1 cellular context compared by ENCODE assay signal in genomic region chr19:796692-797527, GRCh38.
A peak's percentile ranks its signal among the peaks of the same experiment; 100 is the strongest.
TF ChIP-seq lines count a peak whose summit lies in the region.

Gene PTBP1, plus strand, starts transcription at chr19:797452. Its CDS starts 46 bp downstream, at chr19:797498.

TF ChIP-seq in HepG2, 621 proteins besides CTCF, POLR2A, EP300 and RAD21 (continued from another document):
- TF ChIP-seq TCF12 (IDR thresholded peaks at IDR 0.05): no peak
- TF ChIP-seq TCF12 (CRISPR knock-in tag; IDR thresholded peaks at IDR 0.05): 0 out of 2 replicates have a peak, but pooled peaks have one; percentile 25
- no peak for TF ChIP-seq HHEX (CRISPR knock-in tag; IDR thresholded peaks at IDR 0.05)
- 0 out of 2 replicates have a peak, but pooled peaks have one; percentile 40 for TF ChIP-seq FIP1L1 (IDR thresholded peaks at IDR 0.05; ENCODE audit: borderline replicate concordance, insufficient read depth, low read depth, low read length)
- peak; percentile 73; the same call in 1 of the 2 replicates for TF ChIP-seq ZFP82 (CRISPR knock-in tag; IDR thresholded peaks at IDR 0.05; ENCODE audit: borderline replicate concordance)
- peak; percentile 95 for TF ChIP-seq KDM2A (CRISPR knock-in tag; IDR thresholded peaks at IDR 0.05; ENCODE audit: borderline replicate concordance, low read depth)
- TF ChIP-seq NFE2 (CRISPR knock-in tag; IDR thresholded peaks at IDR 0.05): no peak
- no peak for TF ChIP-seq JDP2 (CRISPR knock-in tag; IDR thresholded peaks at IDR 0.05; ENCODE audit: borderline replicate concordance)
- TF ChIP-seq ZBTB1 (CRISPR knock-in tag; IDR thresholded peaks at IDR 0.05; ENCODE audit: borderline replicate concordance): no peak
- no peak; the same call in 1 of the 2 replicates for TF ChIP-seq ZNF160 (CRISPR knock-in tag; IDR thresholded peaks at IDR 0.05)
- peak; percentile 86 for TF ChIP-seq ARID4A (CRISPR knock-in tag; IDR thresholded peaks at IDR 0.05; ENCODE audit: borderline replicate concordance)
- no peak for TF ChIP-seq LBX2 (CRISPR knock-in tag; IDR thresholded peaks at IDR 0.05; ENCODE audit: borderline replicate concordance)
- TF ChIP-seq ZNF788 (CRISPR knock-in tag; IDR thresholded peaks at IDR 0.05; ENCODE audit: borderline replicate concordance): peak; percentile 96; the same call in 1 of the 2 replicates
- no peak for TF ChIP-seq ZNF292 (CRISPR knock-in tag; IDR thresholded peaks at IDR 0.05; ENCODE audit: borderline replicate concordance, low read depth)
- no peak for TF ChIP-seq ZFP36L2 (CRISPR knock-in tag; IDR thresholded peaks at IDR 0.05)
- TF ChIP-seq ZNF276 (CRISPR knock-in tag; IDR thresholded peaks at IDR 0.05; ENCODE audit: low read depth): 0 out of 2 replicates have a peak, but pooled peaks have one; percentile 50
- TF ChIP-seq, protein P1, sequence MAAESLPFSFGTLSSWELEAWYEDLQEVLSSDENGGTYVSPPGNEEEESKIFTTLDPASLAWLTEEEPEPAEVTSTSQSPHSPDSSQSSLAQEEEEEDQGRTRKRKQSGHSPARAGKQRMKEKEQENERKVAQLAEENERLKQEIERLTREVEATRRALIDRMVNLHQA (CRISPR knock-in tag; IDR thresholded peaks at IDR 0.05): no peak
- TF ChIP-seq, protein P2, sequence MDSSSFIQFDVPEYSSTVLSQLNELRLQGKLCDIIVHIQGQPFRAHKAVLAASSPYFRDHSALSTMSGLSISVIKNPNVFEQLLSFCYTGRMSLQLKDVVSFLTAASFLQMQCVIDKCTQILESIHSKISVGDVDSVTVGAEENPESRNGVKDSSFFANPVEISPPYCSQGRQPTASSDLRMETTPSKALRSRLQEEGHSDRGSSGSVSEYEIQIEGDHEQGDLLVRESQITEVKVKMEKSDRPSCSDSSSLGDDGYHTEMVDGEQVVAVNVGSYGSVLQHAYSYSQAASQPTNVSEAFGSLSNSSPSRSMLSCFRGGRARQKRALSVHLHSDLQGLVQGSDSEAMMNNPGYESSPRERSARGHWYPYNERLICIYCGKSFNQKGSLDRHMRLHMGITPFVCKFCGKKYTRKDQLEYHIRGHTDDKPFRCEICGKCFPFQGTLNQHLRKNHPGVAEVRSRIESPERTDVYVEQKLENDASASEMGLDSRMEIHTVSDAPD (CRISPR knock-in tag; IDR thresholded peaks at IDR 0.05): 0 out of 2 replicates have a peak, but pooled peaks have one; percentile 78
- TF ChIP-seq, protein P3, sequence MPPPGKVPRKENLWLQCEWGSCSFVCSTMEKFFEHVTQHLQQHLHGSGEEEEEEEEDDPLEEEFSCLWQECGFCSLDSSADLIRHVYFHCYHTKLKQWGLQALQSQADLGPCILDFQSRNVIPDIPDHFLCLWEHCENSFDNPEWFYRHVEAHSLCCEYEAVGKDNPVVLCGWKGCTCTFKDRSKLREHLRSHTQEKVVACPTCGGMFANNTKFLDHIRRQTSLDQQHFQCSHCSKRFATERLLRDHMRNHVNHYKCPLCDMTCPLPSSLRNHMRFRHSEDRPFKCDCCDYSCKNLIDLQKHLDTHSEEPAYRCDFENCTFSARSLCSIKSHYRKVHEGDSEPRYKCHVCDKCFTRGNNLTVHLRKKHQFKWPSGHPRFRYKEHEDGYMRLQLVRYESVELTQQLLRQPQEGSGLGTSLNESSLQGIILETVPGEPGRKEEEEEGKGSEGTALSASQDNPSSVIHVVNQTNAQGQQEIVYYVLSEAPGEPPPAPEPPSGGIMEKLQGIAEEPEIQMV (CRISPR knock-in tag; IDR thresholded peaks at IDR 0.05; ENCODE audit: low read depth): no peak
- TF ChIP-seq, protein P4, sequence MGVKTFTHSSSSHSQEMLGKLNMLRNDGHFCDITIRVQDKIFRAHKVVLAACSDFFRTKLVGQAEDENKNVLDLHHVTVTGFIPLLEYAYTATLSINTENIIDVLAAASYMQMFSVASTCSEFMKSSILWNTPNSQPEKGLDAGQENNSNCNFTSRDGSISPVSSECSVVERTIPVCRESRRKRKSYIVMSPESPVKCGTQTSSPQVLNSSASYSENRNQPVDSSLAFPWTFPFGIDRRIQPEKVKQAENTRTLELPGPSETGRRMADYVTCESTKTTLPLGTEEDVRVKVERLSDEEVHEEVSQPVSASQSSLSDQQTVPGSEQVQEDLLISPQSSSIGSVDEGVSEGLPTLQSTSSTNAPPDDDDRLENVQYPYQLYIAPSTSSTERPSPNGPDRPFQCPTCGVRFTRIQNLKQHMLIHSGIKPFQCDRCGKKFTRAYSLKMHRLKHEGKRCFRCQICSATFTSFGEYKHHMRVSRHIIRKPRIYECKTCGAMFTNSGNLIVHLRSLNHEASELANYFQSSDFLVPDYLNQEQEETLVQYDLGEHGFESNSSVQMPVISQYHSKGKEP (CRISPR knock-in tag; IDR thresholded peaks at IDR 0.05): no peak
- no peak for TF ChIP-seq SIN3B (IDR thresholded peaks at IDR 0.05; ENCODE audit: low read length)
- no peak for TF ChIP-seq NFATC3 (CRISPR knock-in tag; IDR thresholded peaks at IDR 0.05)
- no peak for TF ChIP-seq XBP1 (CRISPR knock-in tag; IDR thresholded peaks at IDR 0.05)
- TF ChIP-seq ZNF772 (CRISPR knock-in tag; IDR thresholded peaks at IDR 0.05): peak; percentile 96
- no peak for TF ChIP-seq NCOA1 (CRISPR knock-in tag; IDR thresholded peaks at IDR 0.05)
- TF ChIP-seq, protein P5, sequence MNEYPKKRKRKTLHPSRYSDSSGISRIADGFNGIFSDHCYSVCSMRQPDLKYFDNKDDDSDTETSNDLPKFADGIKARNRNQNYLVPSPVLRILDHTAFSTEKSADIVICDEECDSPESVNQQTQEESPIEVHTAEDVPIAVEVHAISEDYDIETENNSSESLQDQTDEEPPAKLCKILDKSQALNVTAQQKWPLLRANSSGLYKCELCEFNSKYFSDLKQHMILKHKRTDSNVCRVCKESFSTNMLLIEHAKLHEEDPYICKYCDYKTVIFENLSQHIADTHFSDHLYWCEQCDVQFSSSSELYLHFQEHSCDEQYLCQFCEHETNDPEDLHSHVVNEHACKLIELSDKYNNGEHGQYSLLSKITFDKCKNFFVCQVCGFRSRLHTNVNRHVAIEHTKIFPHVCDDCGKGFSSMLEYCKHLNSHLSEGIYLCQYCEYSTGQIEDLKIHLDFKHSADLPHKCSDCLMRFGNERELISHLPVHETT (CRISPR knock-in tag; conservative IDR thresholded peaks at IDR 0.05): 0 out of 2 replicates have a peak, but pooled peaks have one; percentile 26
- TF ChIP-seq ZNF343 (CRISPR knock-in tag; IDR thresholded peaks at IDR 0.05): no peak
- no peak for TF ChIP-seq ZNF7 (CRISPR knock-in tag; IDR thresholded peaks at IDR 0.05)
- no peak for TF ChIP-seq ERF (CRISPR knock-in tag; IDR thresholded peaks at IDR 0.05)
- TF ChIP-seq CBFB (CRISPR knock-in tag; IDR thresholded peaks at IDR 0.05): peak; percentile 73; the same call in 1 of the 2 replicates
- no peak for TF ChIP-seq SMAD9 (CRISPR knock-in tag; IDR thresholded peaks at IDR 0.05)
